In genomic region chr11:14380947-14381555, GRCh38 we compare ENCODE assay signal across 8 cellular contexts. TPM values are rescaled to one million over a fixed set of nuclear protein-coding genes. Genes with fewer than 3 reads are reported as not detected.
A peak's percentile ranks its signal among the peaks of the same experiment; 100 is the strongest.
DNase-seq lines count a peak whose midpoint lies in the region; ATAC-seq, FAIRE-seq and TF ChIP-seq lines count a peak whose summit lies in the region.

No MANE protein-coding gene starts in this region.

- no peaks in the 10 kb centered on the region for H3K9me3 ChIP-seq in SJCRH30 (replicated peaks)
- H3K9me3 ChIP-seq in heart left ventricle = no peaks in the 10 kb centered on the region
- no peaks in the 10 kb centered on the region for H3K9me3 ChIP-seq in pancreas
- no peaks in the 10 kb centered on the region for H3K9me3 ChIP-seq in aorta (ENCODE audit: control insufficient read depth, low read length)

- intact Hi-C loops in heart left ventricle (cut with DNase I) (loop anchor here in 2 of 10 donors (5.0 kb wide), 2 partner anchors 36 to 41 kb away; no protein-coding TSS in a partner anchor), pancreas (cut with DNase I) (no loop called here), aorta (cut with DNase I) (loop anchor here in 1 of 2 donors (5.0 kb wide), 1 partner anchor 41 kb away; no protein-coding TSS in a partner anchor)

- no peak for TF ChIP-seq POLR2A in heart left ventricle (IDR thresholded peaks at IDR 0.05)

- H3K27me3 ChIP-seq in SJCRH30 = no peaks in the 10 kb centered on the region
- H3K27me3 ChIP-seq in heart left ventricle = peaks cover 0 to 23% (median 0%) of the 10 kb centered on the region in 9 donors
- no peaks in the 10 kb centered on the region for H3K27me3 ChIP-seq in pancreas
- H3K27me3 ChIP-seq in aorta (ENCODE audit: control insufficient read depth in 1 of 2, insufficient read depth in 2 of 2, low read length in 1 of 2) = no peaks in the 10 kb centered on the region

- no peak for FAIRE-seq in pancreas (lab: Jason Lieb, UNC)

- H3K4me3 ChIP-seq in SJCRH30 (peak overlapping the region; percentile 66), heart left ventricle (peak overlapping the region; percentile 15 to 67 (median 54)), pancreas (peak overlapping the region; percentile 38 to 68 (median 50)), aorta (ENCODE audit: low read length in 2 of 2) (peak overlapping the region; percentile 45 to 78)

- DNase-seq in ACHN (peak; percentile 64), SJCRH30 (peak; percentile 62), amygdala (lab: John Stamatoyannopoulos, UW) (peak in 51 of 56 donors; percentile 5 to 83 (median 53)), heart left ventricle (peak; percentile 74 to 86 (median 79)), pancreas (peak; percentile 69 to 93 (median 82)), aorta (peak; percentile 80 to 93)

- TF ChIP-seq CTCF in heart left ventricle (IDR thresholded peaks at IDR 0.05) (peak in 2 of 12 donors; percentile 10 to 20), pancreas (IDR thresholded peaks at IDR 0.05) (no peak)

- in situ Hi-C loops in ACHN (cut with HindIII; ENCODE audit: low pct_ligation_motif_present, low pct_unique_long_range_greater_than_20kb, low sequenced_read_pairs) = no loop called here

- H3K4me1 ChIP-seq in SJCRH30 (no peaks in the 10 kb centered on the region), heart left ventricle (peaks cover 0 to 25% (median 8%) of the 10 kb centered on the region in 12 donors), pancreas (peaks cover 0 to 5% (median 0%) of the 10 kb centered on the region in 3 donors), aorta (ENCODE audit: control insufficient read depth in 1 of 2, insufficient read depth in 2 of 2, low read length in 2 of 2) (peaks cover 6 to 8% of the 10 kb centered on the region in 2 donors)

- H3K27ac ChIP-seq in SJCRH30 (0 out of 2 replicates have a peak overlapping the region, but pooled peaks have one; percentile 26), heart left ventricle (peak overlapping the region; percentile 42 to 94 (median 86)), pancreas (peak overlapping the region; percentile 81 to 87 (median 85)), aorta (ENCODE audit: low read depth in 1 of 2, low read length in 2 of 2) (peak overlapping the region; percentile 59 to 83)

- WGBS in heart left ventricle, 4 donors = 1 to 2% (median 2%) methylated on average over 25 to 54 of the region's 54 CpGs
- 1% methylated on average over 54 of the region's 54 CpGs for WGBS in pancreas, 2 donors
- 1 to 2% methylated on average over 47 to 54 of the region's 54 CpGs for WGBS in aorta, 2 donors

- ATAC-seq in GM18868 (IDR thresholded peaks at IDR 0.05; ENCODE audit: unreplicated experiment) = peak; percentile 82
- ATAC-seq in HG03135 (IDR thresholded peaks at IDR 0.05; ENCODE audit: unreplicated experiment) = peak; percentile 75
- ATAC-seq in heart left ventricle = peak; percentile 86 to 97 (median 94)
- peak; percentile 97 for ATAC-seq in pancreas
- peak; percentile 88 for ATAC-seq in aorta (ENCODE audit: low FRiP score)

- H3K36me3 ChIP-seq in SJCRH30 (no peaks in the 10 kb centered on the region), heart left ventricle (no peaks in the 10 kb centered on the region), pancreas (no peaks in the 10 kb centered on the region), aorta (ENCODE audit: control insufficient read depth in 1 of 2, insufficient read depth in 2 of 2, low read length in 1 of 2) (no peaks in the 10 kb centered on the region)

RNA-seq across cellular contexts. Expression of gene RRAS2, which starts 22.1 kb away (rescaled TPM):
- 87.6 and 93.0 TPM in 2 replicates for total RNA-seq in SJCRH30 (2014; rRNA removed; shearing (Covaris generic))
- total RNA-seq in heart left ventricle = 100 to 1,000 TPM in 1 of 9 donors, 10 to 100 TPM in 8; 25.1 to 111 (median 61.8) TPM
- 10 to 100 TPM; 36.4 to 52.4 TPM for polyA plus RNA-seq in heart left ventricle
- total RNA-seq in pancreas = 10 to 100 TPM; 14.0 to 21.8 (median 15.6) TPM
- polyA plus RNA-seq in pancreas = 10 to 100 TPM in 1 of 2 donors, 1 to 10 TPM in 1; 9.0 to 10.2 TPM
- 10 to 100 TPM; 24.5 to 46.7 TPM for total RNA-seq in aorta
- polyA plus RNA-seq in aorta = 10 to 100 TPM; 18.0 to 31.3 TPM

Comparison
In these comparisons a context has a peak if more than half of its experiments do, and no peak if none do; other contexts are left out.
1. Peak in every context shown above with its lines: DNase-seq, ATAC-seq, H3K4me3 ChIP-seq and H3K27ac ChIP-seq.
2. H3K27ac ChIP-seq: peak in every context shown above with its lines; median percentile 86 in heart left ventricle; 85 in pancreas; 71 in aorta; 26 in SJCRH30.